Comparison of ENCODE assay signal across 9 cellular contexts in genomic region chr12:122983789-122984515, GRCh38. TPM values are rescaled to one million over a fixed set of nuclear protein-coding genes. Genes with fewer than 3 reads are reported as not detected.
DNase-seq lines count a peak whose midpoint lies in the region; ATAC-seq and TF ChIP-seq lines count a peak whose summit lies in the region.
"Had no signal": no experiment of that assay in that cellular context is flagged by ENCODE, and none has a peak within 500 bp of the region (broad histone marks: within the 10 kb centered on the region; RNA-seq: fewer than 3 reads in every experiment).

No MANE protein-coding gene starts in this region.

- no peaks in the 10 kb centered on the region for H3K9me3 ChIP-seq in A673 (ENCODE audit: low read depth, low read length, poor library complexity, severe bottlenecking)

- peaks cover 16% of the 10 kb centered on the region for H3K36me3 ChIP-seq in A673 (ENCODE audit: insufficient read depth, low read length, poor library complexity, severe bottlenecking)

- intact Hi-C loops in A673 (cut with micrococcal nuclease; ENCODE audit: unreplicated experiment) = loop anchor here (5.0 kb wide), 2 partner anchors 168 to 253 kb away; partner anchors contain the start of gene PITPNM2

- H3K27me3 ChIP-seq in A673 (replicated peaks; ENCODE audit: insufficient read depth, low read depth, low read length, poor library complexity) = no peaks in the 10 kb centered on the region

- H3K9me3 Mint-ChIP-seq in neural crest cell = no peaks in the 10 kb centered on the region

- no peaks in the 10 kb centered on the region for H3K36me3 Mint-ChIP-seq in neural crest cell (ENCODE audit: low read depth)

- H3K27ac ChIP-seq in A673 (ENCODE audit: low read depth, low read length, poor library complexity, severe bottlenecking) = peak overlapping the region; percentile 28

- POLR2A ChIA-PET in A673 (lab: Charles Lee; ENCODE audit: low non-redundant PET) = no interaction called here

- H3K4me1 Mint-ChIP-seq in neural crest cell = peaks cover 43% of the 10 kb centered on the region

- TF ChIP-seq CTCF in A673 (conservative IDR thresholded peaks at IDR 0.05; ENCODE audit: low read depth, low read length) (no peak), neural crest cell (conservative IDR thresholded peaks at IDR 0.05) (no peak)

- CTCF ChIA-PET in A673 (lab: Charles Lee) = no interaction called here

- H3K27ac Mint-ChIP-seq in neural crest cell (ENCODE audit: unreplicated experiment) = peak overlapping the region; percentile 98

- H3K4me1 ChIP-seq in A673 (ENCODE audit: insufficient read depth, low read length, poor library complexity, severe bottlenecking) = peaks cover 15% of the 10 kb centered on the region

- ATAC-seq in HG02610 (IDR thresholded peaks at IDR 0.05; ENCODE audit: unreplicated experiment) = no peak
- ATAC-seq in HG02798 (IDR thresholded peaks at IDR 0.05; ENCODE audit: poor library complexity, unreplicated experiment) = no peak

- H3K4me3 ChIP-seq in A673 (ENCODE audit: low read depth, low read length, poor library complexity, severe bottlenecking) = no peak overlapping the region

- no peak for DNase-seq in A673 (ENCODE audit: low spot score)
- peak; percentile 16 to 22 for DNase-seq in NOMO-1 (lab: John Stamatoyannopoulos, UW; ENCODE audit: unreplicated experiment in 2 of 2)
- DNase-seq in dermis blood vessel endothelial cell = peak; percentile 37
- no peak for DNase-seq in neural crest cell (ENCODE audit: low read depth, low spot score)
- no peak for DNase-seq in NCI-H2196 treated with DMSO at 0.1 percent for 48 hours (lab: John Stamatoyannopoulos, UW; ENCODE audit: unreplicated experiment)
- DNase-seq in middle frontal gyrus (ENCODE audit: extremely low spot score, low spot score) = no peak
- DNase-seq: DMS79 had no signal

- H3K4me3 Mint-ChIP-seq in neural crest cell = peak overlapping the region; percentile 86

- no TSS peak for BruUV-seq in A673 (replicated peaks; lab: Mats Ljungman, UMichigan)

- H3K27me3 Mint-ChIP-seq in neural crest cell (ENCODE audit: low read depth) = peaks cover 3% of the 10 kb centered on the region

RNA-seq across cellular contexts. Expression of gene ARL6IP4, which starts 3.5 kb away (rescaled TPM):
- total RNA-seq in A673 (2021) = 180 and 189 TPM in 2 replicates
- total RNA-seq in dermis blood vessel endothelial cell = 213 and 267 TPM in 2 replicates
- 173 and 180 TPM in 2 replicates for total RNA-seq in neural crest cell

RNA-seq across cellular contexts. Expression of gene OGFOD2, which starts 8.9 kb away (rescaled TPM):
- 18.2 and 22.2 TPM in 2 replicates for total RNA-seq in A673 (2021)
- total RNA-seq in dermis blood vessel endothelial cell = 10.4 and 11.4 TPM in 2 replicates
- total RNA-seq in neural crest cell = 17.2 and 18.1 TPM in 2 replicates

RNA-seq across cellular contexts. Expression of gene ABCB9, which starts 17.7 kb away (rescaled TPM):
- total RNA-seq in A673 (2021) (8.9 and 10.6 TPM in 2 replicates), dermis blood vessel endothelial cell (8.5 and 10.9 TPM in 2 replicates), neural crest cell (14.2 and 16.3 TPM in 2 replicates)

Comparison
In these comparisons a context has a peak if more than half of its experiments do, and no peak if none do; other contexts are left out.
1. DNase-seq: peak in NOMO-1 (2 of 2) and dermis blood vessel endothelial cell (single experiment); none in A673 (single experiment), neural crest cell (single experiment), NCI-H2196 treated with DMSO at 0.1 percent for 48 hours (single experiment) and middle frontal gyrus (single experiment).